Comparison of ENCODE assay signal across 9 cellular contexts in the genomic region with DNA sequence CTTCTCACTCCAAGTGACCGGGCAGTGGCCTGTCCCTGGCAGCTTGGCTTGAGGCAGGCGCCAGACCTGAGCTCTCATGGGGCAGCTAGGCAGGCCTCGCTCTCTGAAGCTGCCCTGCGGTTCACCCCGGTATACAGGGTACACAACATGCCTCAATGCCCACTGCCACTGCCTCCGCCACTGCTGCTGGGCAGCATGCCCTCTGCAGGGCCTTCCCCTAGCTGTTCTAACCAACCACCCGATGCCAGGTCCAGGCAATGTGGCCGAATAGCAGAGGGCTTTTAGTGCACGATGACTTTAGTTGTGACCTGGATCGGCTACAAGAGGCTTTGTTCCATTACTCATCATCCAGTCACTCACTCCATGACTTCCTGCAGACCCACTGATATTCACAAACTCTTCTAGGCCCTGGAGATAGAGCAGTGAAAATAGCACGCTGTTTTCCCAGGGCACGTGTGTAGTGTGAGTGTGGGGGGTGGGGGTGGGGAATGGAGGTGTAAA. TPM values are rescaled to one million over a fixed set of nuclear protein-coding genes. Genes with fewer than 3 reads are reported as not detected.
DNase-seq lines count a peak whose midpoint lies in the region; ATAC-seq and TF ChIP-seq lines count a peak whose summit lies in the region.
"Had no signal": no experiment of that assay in that cellular context is flagged by ENCODE, and none has a peak within 500 bp of the region (broad histone marks: within the 10 kb centered on the region; RNA-seq: fewer than 3 reads in every experiment).

No MANE protein-coding gene starts in this region.

- H3K36me3 ChIP-seq in stomach, result no peaks in the 10 kb centered on the region

- H3K27me3 ChIP-seq in stomach, result no peaks in the 10 kb centered on the region

- peaks cover 72% of the 10 kb centered on the region for H3K4me1 Mint-ChIP-seq in HFFc6 (ENCODE audit: low read depth)
- H3K4me1 Mint-ChIP-seq in stimulated activated naive B cell treated with anti-CD40 and anti-IgM and Interleukin-4, amounts not matched to agents 10 μg/mL and 1 μg/mL and 100 μg/mL, for 72 hours, result peaks cover 21 to 26% of the 10 kb centered on the region in 2 donors

- ATAC-seq in stimulated activated naive B cell treated with anti-CD40 and anti-IgM and Interleukin-4, amounts not matched to agents 10 μg/mL and 1 μg/mL and 100 μg/mL, for 72 hours (replicated peaks), result no peak

- peak overlapping the region; percentile 82 for H3K4me3 Mint-ChIP-seq in HFFc6
- H3K4me3 Mint-ChIP-seq in stimulated activated naive B cell treated with anti-CD40 and anti-IgM and Interleukin-4, amounts not matched to agents 10 μg/mL and 1 μg/mL and 100 μg/mL, for 72 hours, result no peak overlapping the region

- H3K36me3 Mint-ChIP-seq in HFFc6 (ENCODE audit: low read depth), result peaks cover 5% of the 10 kb centered on the region; the same call in 1 of the 2 replicates
- no peaks in the 10 kb centered on the region for H3K36me3 Mint-ChIP-seq in stimulated activated naive B cell treated with anti-CD40 and anti-IgM and Interleukin-4, amounts not matched to agents 10 μg/mL and 1 μg/mL and 100 μg/mL, for 72 hours
- H3K36me3 Mint-ChIP-seq: activated naive CD4-positive, alpha-beta T cell treated with anti-CD3 and anti-CD28 coated beads, Interleukin-2, amount 50 U/mL, for 72 hours had no signal

- TF ChIP-seq EP300 in stomach (IDR thresholded peaks at IDR 0.05), result no peak

- no peaks in the 10 kb centered on the region for H3K9me3 Mint-ChIP-seq in HFFc6
- no peaks in the 10 kb centered on the region for H3K9me3 Mint-ChIP-seq in stimulated activated naive B cell treated with anti-CD40 and anti-IgM and Interleukin-4, amounts not matched to agents 10 μg/mL and 1 μg/mL and 100 μg/mL, for 72 hours
- H3K9me3 Mint-ChIP-seq: activated naive CD4-positive, alpha-beta T cell treated with anti-CD3 and anti-CD28 coated beads, Interleukin-2, amount 50 U/mL, for 72 hours had no signal

- peaks cover 3% of the 10 kb centered on the region; the same call in 1 of the 2 replicates for H3K27me3 Mint-ChIP-seq in HFFc6 (ENCODE audit: insufficient read depth)
- peaks cover 38 to 39% of the 10 kb centered on the region in 2 donors for H3K27me3 Mint-ChIP-seq in stimulated activated naive B cell treated with anti-CD40 and anti-IgM and Interleukin-4, amounts not matched to agents 10 μg/mL and 1 μg/mL and 100 μg/mL, for 72 hours

- peak overlapping the region; percentile 81 to 95 (median 90) for H3K27ac ChIP-seq in stomach

- peak; percentile 82 for DNase-seq in HFFc6
- DNase-seq in astrocyte of the spinal cord (ENCODE audit: low read depth, low spot score), result peak; percentile 82
- DNase-seq in hepatic stellate cell (ENCODE audit: low spot score), result peak; percentile 59
- peak; percentile 68 for DNase-seq in stomach
- no peak for DNase-seq in HuH-7 (ENCODE audit: low spot score)
- no peak for DNase-seq in lower leg skin (ENCODE audit: low spot score in 2 of 2)
- DNase-seq in stimulated activated naive B cell treated with anti-CD40 and anti-IgM and Interleukin-4, amounts not matched to agents 10 μg/mL and 1 μg/mL and 100 μg/mL, for 72 hours, result no peak
- DNase-seq in NCI-H82 (lab: John Stamatoyannopoulos, UW), result no peak

- no peaks in the 10 kb centered on the region for H3K9me3 ChIP-seq in stomach

- no peak for TF ChIP-seq CTCF in HFFc6 (IDR thresholded peaks at IDR 0.05)
- no peak for TF ChIP-seq CTCF in astrocyte of the spinal cord (IDR thresholded peaks at IDR 0.05; ENCODE audit: low read depth, low read length)
- TF ChIP-seq CTCF in stomach (IDR thresholded peaks at IDR 0.05), result no peak
- no peak for TF ChIP-seq CTCF in lower leg skin (IDR thresholded peaks at IDR 0.05)

- no peak overlapping the region for H3K4me3 ChIP-seq in astrocyte of the spinal cord (ENCODE audit: low read depth, low read length)
- H3K4me3 ChIP-seq in stomach, result peak overlapping the region in 2 of 4 donors; percentile 9 to 24
- H3K4me3 ChIP-seq in lower leg skin (ENCODE audit: low read depth, poor library complexity, severe bottlenecking), result no peak overlapping the region

- in situ Hi-C loops in astrocyte of the spinal cord (cut with HindIII; ENCODE audit: low sequenced_read_pairs), result no loop called here

- TF ChIP-seq POLR2A in stomach (IDR thresholded peaks at IDR 0.05) (no peak), lower leg skin (IDR thresholded peaks at IDR 0.05) (no peak)

- intact Hi-C loops in stomach (cut with DNase I; ENCODE audit: low total_unique reads) (no loop called here), lower leg skin (cut with DNase I; ENCODE audit: low total_unique reads) (no loop called here)

- WGBS in stomach, 5 donors, result 26 to 37% (median 31%) methylated on average over 10 to 12 of the region's 12 CpGs
- 42 to 44% methylated on average over 12 of the region's 12 CpGs for WGBS in lower leg skin, 2 donors

- H3K4me1 ChIP-seq in stomach, result peaks cover 84 to 96% (median 95%) of the 10 kb centered on the region in 4 donors

- H3K27ac Mint-ChIP-seq in HFFc6, result peak overlapping the region; percentile 99
- no peak overlapping the region for H3K27ac Mint-ChIP-seq in stimulated activated naive B cell treated with anti-CD40 and anti-IgM and Interleukin-4, amounts not matched to agents 10 μg/mL and 1 μg/mL and 100 μg/mL, for 72 hours

RNA-seq across cellular contexts. Expression of a gene that starts 19.7 kb away (rescaled TPM):
- 10 to 100 TPM; 18.1 to 27.8 (median 25.9) TPM for total RNA-seq in HFFc6 (2021; fragmentation: NEBNext Ultra II Directional; extraction: Animal tissue kit (Norgen Biotek cat#: 25700))
- total RNA-seq in stomach (10 to 100 TPM; 44.6 to 93.3 (median 68.9) TPM), lower leg skin (10 to 100 TPM; 33.0 to 94.6 (median 69.7) TPM)
- 10 to 100 TPM; 23.2 to 38.3 (median 25.7) TPM for polyA plus RNA-seq in stomach

RNA-seq across cellular contexts. Expression of a gene that starts 30.4 kb away (rescaled TPM):
- not detected for total RNA-seq in HFFc6 (2021; fragmentation: NEBNext Ultra II Directional; extraction: Animal tissue kit (Norgen Biotek cat#: 25700))
- total RNA-seq in stomach (not detected), lower leg skin (not detected)
- not detected for polyA plus RNA-seq in stomach
- total RNA-seq: activated naive CD4-positive, alpha-beta T cell treated with anti-CD3 and anti-CD28 coated beads, Interleukin-2, amount 50 U/mL, for 72 hours had no signal

Comparison
In these comparisons a context has a peak if more than half of its experiments do, and no peak if none do; other contexts are left out.
1. DNase-seq: peak in HFFc6 (single experiment), astrocyte of the spinal cord (single experiment), hepatic stellate cell (single experiment) and stomach (single experiment); none in HuH-7 (single experiment), lower leg skin (0 of 2), stimulated activated naive B cell treated with anti-CD40 and anti-IgM and Interleukin-4, amounts not matched to agents 10 μg/mL and 1 μg/mL and 100 μg/mL, for 72 hours (single experiment) and NCI-H82 (single experiment).